ENCODE assay signal across 14 cellular contexts in the genomic region with DNA sequence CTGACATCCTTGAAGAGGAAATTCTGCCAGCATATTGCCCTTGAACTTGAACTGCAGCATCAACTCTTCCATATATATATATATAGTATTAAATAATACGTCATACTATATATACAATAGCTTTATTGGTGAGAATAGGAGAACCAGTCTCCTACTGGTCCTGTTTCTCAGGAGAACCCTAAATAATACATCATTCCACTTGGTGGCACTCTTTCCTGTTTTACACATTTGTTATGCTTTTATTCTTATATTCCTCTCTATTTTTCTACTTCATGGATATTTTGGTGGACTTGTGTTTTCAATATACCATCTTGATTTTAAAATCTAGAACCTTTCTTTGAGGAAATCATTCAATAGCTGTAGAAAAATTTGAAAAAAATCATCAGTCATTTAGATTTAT.
DNase-seq lines count a peak whose midpoint lies in the region; ATAC-seq and TF ChIP-seq lines count a peak whose summit lies in the region.
"Had no signal": no experiment of that assay in that cellular context is flagged by ENCODE, and none has a peak within 500 bp of the region (broad histone marks: within the 10 kb centered on the region; RNA-seq: fewer than 3 reads in every experiment).

No MANE protein-coding gene starts in this region.

- 8% methylated on average over 1 of the region's 1 CpG for WGBS in SK-N-SH (ENCODE audit: low lambda C conversion rate)
- WGBS in transverse colon (ENCODE audit: low coverage in 1 of 2), 2 donors, result 60 to 100% methylated on average over 1 of the region's 1 CpG
- WGBS in sigmoid colon, 2 donors, result 75 to 78% methylated on average over 1 of the region's 1 CpG

- CTCF ChIA-PET in SK-N-SH (lab: Yijun Ruan, JAX) (no interaction called here), Panc1 (lab: Charles Lee) (no interaction called here)

- TF ChIP-seq POLR2A in transverse colon (IDR thresholded peaks at IDR 0.05), result no peak
- no peak for TF ChIP-seq POLR2A in sigmoid colon (IDR thresholded peaks at IDR 0.05)

- in situ Hi-C loops in Panc1 (cut with HindIII; ENCODE audit: low pct_unique_long_range_greater_than_20kb, low sequenced_read_pairs), result no loop called here
- in situ Hi-C loops in transverse colon (cut with MboI; ENCODE audit: low pct_ligation_motif_present in 1 of 4, low pct_unique_long_range_greater_than_20kb in 1 of 4, low sequenced_read_pairs in 3 of 4), result no loop called here

- no TSS peak for BruUV-seq in Panc1 (replicated peaks; lab: Mats Ljungman, UMichigan)

- intact Hi-C loops in Panc1 (cut with micrococcal nuclease; ENCODE audit: unreplicated experiment), result no loop called here
- intact Hi-C loops in transverse colon (cut with DNase I; ENCODE audit: low total_unique reads), result no loop called here
- intact Hi-C loops in sigmoid colon (cut with DNase I), result loop anchor here (1.0 kb wide), 1 partner anchor 46 kb away; no protein-coding TSS in a partner anchor

- H3K79me2 ChIP-seq in SK-N-SH (ENCODE audit: insufficient read depth), result no peaks in the 10 kb centered on the region

- POLR2A ChIA-PET in SK-N-SH (lab: Yijun Ruan, JAX) (no interaction called here), Panc1 (lab: Charles Lee) (no interaction called here)

- no peak overlapping the region for H3K27ac Mint-ChIP-seq in activated T-cell treated with anti-CD3 and anti-CD28 coated beads, Interleukin-2, amount 50 U/mL, for 24 hours
- H3K27ac Mint-ChIP-seq: activated CD8-positive, alpha-beta T cell treated with anti-CD3 and anti-CD28 coated beads for 36 hours; activated naive CD4-positive, alpha-beta T cell treated with anti-CD3 and anti-CD28 coated beads for 36 hours had no signal

- no peak overlapping the region for H2AFZ ChIP-seq in SK-N-SH (ENCODE audit: low read depth)

- no peaks in the 10 kb centered on the region for H3K27me3 Mint-ChIP-seq in activated T-cell treated with anti-CD3 and anti-CD28 coated beads, Interleukin-2, amount 50 U/mL, for 24 hours
- H3K27me3 Mint-ChIP-seq: activated CD8-positive, alpha-beta T cell treated with anti-CD3 and anti-CD28 coated beads for 36 hours had no signal

- no peak for ATAC-seq in SK-N-SH treated with all-trans-retinoic acid at 6 μM for 48 hours
- no peak for ATAC-seq in Panc1
- ATAC-seq: activated CD8-positive, alpha-beta T cell treated with anti-CD3 and anti-CD28 coated beads for 36 hours had no signal

- H3K36me3 ChIP-seq in SK-N-SH (replicated peaks in 1 of 2; ENCODE audit: control insufficient read depth in 1 of 2, insufficient read depth in 2 of 2, low read length in 1 of 2) (no peaks in the 10 kb centered on the region), Panc1 (ENCODE audit: control insufficient read depth, insufficient read depth, low read length) (no peaks in the 10 kb centered on the region), transverse colon (no peaks in the 10 kb centered on the region), sigmoid colon (no peaks in the 10 kb centered on the region)
- H3K36me3 ChIP-seq: suprapubic skin had no signal

- TF ChIP-seq RAD21 in SK-N-SH (IDR thresholded peaks at IDR 0.05; ENCODE audit: low read length), result 0 out of 2 replicates have a peak, but pooled peaks have one; percentile 17

- no peaks in the 10 kb centered on the region for H3K9me3 Mint-ChIP-seq in activated T-cell treated with anti-CD3 and anti-CD28 coated beads, Interleukin-2, amount 50 U/mL, for 24 hours
- H3K9me3 Mint-ChIP-seq: activated CD8-positive, alpha-beta T cell treated with anti-CD3 and anti-CD28 coated beads for 36 hours had no signal

- no peak overlapping the region for H3K4me2 ChIP-seq in SK-N-SH

- no peaks in the 10 kb centered on the region for H3K36me3 Mint-ChIP-seq in activated T-cell treated with anti-CD3 and anti-CD28 coated beads, Interleukin-2, amount 50 U/mL, for 24 hours (ENCODE audit: low read depth)

- TF ChIP-seq EP300 in SK-N-SH (IDR thresholded peaks at IDR 0.05; ENCODE audit: borderline replicate concordance in 1 of 2, low read depth in 1 of 2, low read length in 1 of 2) (no peak), transverse colon (IDR thresholded peaks at IDR 0.05; ENCODE audit: low read depth) (no peak), sigmoid colon (IDR thresholded peaks at IDR 0.05) (no peak)

- H3K9me3 ChIP-seq in SK-N-SH (no peaks in the 10 kb centered on the region), Panc1 (ENCODE audit: control insufficient read depth, insufficient read depth, low read depth, low read length) (no peaks in the 10 kb centered on the region), transverse colon (no peaks in the 10 kb centered on the region), sigmoid colon (no peaks in the 10 kb centered on the region)
- H3K9me3 ChIP-seq: suprapubic skin had no signal

- H3K9ac ChIP-seq in SK-N-SH, result no peak overlapping the region

- DNase-seq in SK-N-SH (no peak), Panc1 (ENCODE audit: low read depth, low spot score) (no peak), fibroblast of pulmonary artery (ENCODE audit: low read depth) (peak; percentile 16), transverse colon (no peak), 8988T (no peak), sigmoid colon (no peak)
- no peak for DNase-seq in activated T-cell treated with anti-CD3 and anti-CD28 coated beads, Interleukin-2, amount 50 U/mL, for 24 hours
- DNase-seq: activated CD8-positive, alpha-beta T cell treated with anti-CD3 and anti-CD28 coated beads for 36 hours; activated naive CD4-positive, alpha-beta T cell treated with anti-CD3 and anti-CD28 coated beads for 36 hours; NCI-H1436 treated with DMSO at 0.1 percent for 48 hours; retina had no signal

- no peak overlapping the region for H3K4me3 ChIP-seq in SK-N-SH (ENCODE audit: low read depth in 2 of 2, low read length in 1 of 2)
- H3K4me3 ChIP-seq in Panc1 (ENCODE audit: low read depth in 2 of 2, low read length in 2 of 2), result no peak overlapping the region
- no peak overlapping the region for H3K4me3 ChIP-seq in fibroblast of pulmonary artery (replicated peaks; ENCODE audit: low read depth, low read length)
- H3K4me3 ChIP-seq in transverse colon, result no peak overlapping the region
- H3K4me3 ChIP-seq in sigmoid colon, result no peak overlapping the region
- H3K4me3 ChIP-seq: suprapubic skin had no signal

- TF ChIP-seq CTCF in SK-N-SH (IDR thresholded peaks at IDR 0.05), result peak; percentile 47
- TF ChIP-seq CTCF in Panc1 (IDR thresholded peaks at IDR 0.05), result peak; percentile 31; the same call in 1 of the 2 replicates
- peak; percentile 17 for TF ChIP-seq CTCF in fibroblast of pulmonary artery (IDR thresholded peaks at IDR 0.05; ENCODE audit: low read length, missing control alignments)
- peak in 3 of 5 experiments; percentile 13 to 18 (median 13) for TF ChIP-seq CTCF in transverse colon (IDR thresholded peaks at IDR 0.05)
- TF ChIP-seq CTCF in sigmoid colon (IDR thresholded peaks at IDR 0.05), result peak in 1 of 4 experiments; percentile 46

- no peak overlapping the region for H3K4me3 Mint-ChIP-seq in activated T-cell treated with anti-CD3 and anti-CD28 coated beads, Interleukin-2, amount 50 U/mL, for 24 hours
- H3K4me3 Mint-ChIP-seq: activated CD8-positive, alpha-beta T cell treated with anti-CD3 and anti-CD28 coated beads for 36 hours; activated naive CD4-positive, alpha-beta T cell treated with anti-CD3 and anti-CD28 coated beads for 36 hours had no signal

- no peak overlapping the region for H3K27ac ChIP-seq in SK-N-SH (ENCODE audit: low read depth in 2 of 2, low read length in 1 of 2)
- H3K27ac ChIP-seq in Panc1 (ENCODE audit: low read length), result no peak overlapping the region
- H3K27ac ChIP-seq in transverse colon, result no peak overlapping the region
- H3K27ac ChIP-seq in sigmoid colon, result no peak overlapping the region
- H3K27ac ChIP-seq: HL-60, suprapubic skin had no signal

- H3F3A ChIP-seq in SK-N-SH (replicated peaks; ENCODE audit: insufficient read depth), result no peaks in the 10 kb centered on the region

- H3K4me1 Mint-ChIP-seq in activated T-cell treated with anti-CD3 and anti-CD28 coated beads, Interleukin-2, amount 50 U/mL, for 24 hours (ENCODE audit: low read depth), result no peaks in the 10 kb centered on the region

- H3K9me2 ChIP-seq in SK-N-SH, result no peaks in the 10 kb centered on the region

- no peaks in the 10 kb centered on the region for H3K27me3 ChIP-seq in SK-N-SH (ENCODE audit: insufficient read depth)
- H3K27me3 ChIP-seq in Panc1 (ENCODE audit: control insufficient read depth, insufficient read depth, low read length), result no peaks in the 10 kb centered on the region
- H3K27me3 ChIP-seq in transverse colon, result no peaks in the 10 kb centered on the region
- no peaks in the 10 kb centered on the region for H3K27me3 ChIP-seq in sigmoid colon
- H3K27me3 ChIP-seq: suprapubic skin had no signal

- H4K20me1 ChIP-seq in SK-N-SH (ENCODE audit: insufficient read depth), result no peaks in the 10 kb centered on the region

- H3K4me1 ChIP-seq in SK-N-SH (ENCODE audit: control insufficient read depth in 1 of 2, insufficient read depth in 2 of 2, low read depth in 1 of 2, low read length in 1 of 2) (no peaks in the 10 kb centered on the region), Panc1 (ENCODE audit: control insufficient read depth, insufficient read depth, low read length) (no peaks in the 10 kb centered on the region), transverse colon (no peaks in the 10 kb centered on the region), sigmoid colon (peaks cover 0 to 3% (median 0%) of the 10 kb centered on the region in 4 donors)
- H3K4me1 ChIP-seq: suprapubic skin had no signal

TF ChIP-seq in SK-N-SH, 30 proteins besides CTCF, POLR2A, EP300 and RAD21:
- TF ChIP-seq NFIC (IDR thresholded peaks at IDR 0.05; ENCODE audit: borderline replicate concordance), result no peak
- 0 out of 2 replicates have a peak, but pooled peaks have one; percentile 3 for TF ChIP-seq SMC3 (IDR thresholded peaks at IDR 0.05; ENCODE audit: low read depth, low read length)
